Comparison of ENCODE assay signal across 1 cellular context in the genomic region with DNA sequence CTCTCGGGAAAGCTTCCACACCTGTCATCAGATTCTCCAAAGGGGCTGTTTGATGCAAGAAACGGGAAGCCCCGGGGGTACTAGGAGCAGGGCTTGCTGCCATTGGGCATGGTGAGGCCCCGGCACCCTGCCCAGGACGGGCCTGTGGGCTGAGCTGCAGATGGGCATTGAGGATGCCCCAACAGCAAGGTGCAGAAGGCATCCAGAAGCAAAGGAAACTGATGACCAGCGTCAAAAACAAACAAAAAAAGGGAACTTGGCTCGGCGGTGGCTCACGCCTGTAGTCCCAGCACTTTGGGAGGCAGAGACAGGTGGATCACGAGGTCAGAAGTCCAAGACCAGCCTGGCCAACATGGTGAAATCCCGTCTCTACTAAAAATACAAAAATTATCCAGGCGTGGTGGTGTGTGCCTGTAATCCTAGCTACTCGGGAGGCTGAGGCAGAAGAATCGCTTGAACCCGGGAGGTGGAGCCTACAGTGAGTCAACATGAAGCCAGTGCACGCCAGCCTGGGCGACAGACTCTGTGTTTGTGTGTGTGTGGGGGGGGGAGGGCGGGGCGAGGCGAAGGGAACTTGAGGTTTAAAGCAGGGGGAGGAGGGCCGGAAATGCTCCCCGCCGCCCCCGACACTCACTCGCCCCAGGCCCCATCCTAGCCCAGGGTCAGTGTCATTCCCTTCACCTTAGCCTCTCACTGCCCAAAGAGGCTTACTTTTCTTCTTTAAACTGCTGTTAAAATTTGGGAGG.
TF ChIP-seq lines count a peak whose summit lies in the region.

No MANE protein-coding gene starts in this region.

TF ChIP-seq in endothelial cell of umbilical vein, 7 proteins besides CTCF, POLR2A, EP300 and RAD21:
- no peak for TF ChIP-seq FOS (IDR thresholded peaks at IDR 0.05; ENCODE audit: borderline replicate concordance, insufficient read depth, low read length)
- TF ChIP-seq POLR2AphosphoS5 (IDR thresholded peaks at IDR 0.05; ENCODE audit: insufficient read depth, low read depth, low read length), result no peak
- TF ChIP-seq JUN (IDR thresholded peaks at IDR 0.05; ENCODE audit: borderline replicate concordance, insufficient read depth, insufficient read length, low read depth), result no peak
- TF ChIP-seq, protein P1, sequence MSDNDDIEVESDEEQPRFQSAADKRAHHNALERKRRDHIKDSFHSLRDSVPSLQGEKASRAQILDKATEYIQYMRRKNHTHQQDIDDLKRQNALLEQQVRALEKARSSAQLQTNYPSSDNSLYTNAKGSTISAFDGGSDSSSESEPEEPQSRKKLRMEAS (IDR thresholded peaks at IDR 0.05; ENCODE audit: insufficient read depth, insufficient read length), result no peak
- TF ChIP-seq EZH2 (IDR thresholded peaks at IDR 0.05; ENCODE audit: borderline replicate concordance, low read depth, low read length, severe bottlenecking), result no peak
- TF ChIP-seq MYC (IDR thresholded peaks at IDR 0.05; ENCODE audit: low read depth, low read length), result no peak
